ENCODE assay signal across 20 cellular contexts in genomic region chr1:30312226-30312625, GRCh38.
"Had no signal": no experiment of that assay in that cellular context is flagged by ENCODE, and none has a peak within 500 bp of the region (broad histone marks: within the 10 kb centered on the region; RNA-seq: fewer than 3 reads in every experiment).

No MANE protein-coding gene starts in this region.

- DNase-seq: activated B cell treated with CpG ODN at 0.5 μM for 24 hours; activated CD4-positive, alpha-beta T cell treated with anti-CD3 and anti-CD28 coated beads for 4 hours; activated CD8-positive, alpha-beta T cell treated with anti-CD3 and anti-CD28 coated beads for 36 hours; activated effector memory CD4-positive, alpha-beta T cell treated with Interleukin-2 at 50 U/mL for 16 hours; activated naive CD4-positive, alpha-beta T cell treated with anti-CD3 and anti-CD28 coated beads for 36 hours; activated naive CD8-positive, alpha-beta T cell treated with anti-CD3 and anti-CD28 coated beads, Interleukin-2, amount 10 ng/mL, durations not matched to agents 7 days and 5 days; activated T-cell treated with anti-CD3 and anti-CD28 coated beads, Interleukin-2, amount 50 U/mL, for 72 hours; amniotic stem cell; cortex of kidney; heart right ventricle; lower lobe of right lung; mesendoderm; mucosa of descending colon; occipital lobe; stimulated activated CD4-positive, alpha-beta T cell treated with anti-CD3 and anti-CD28 coated beads, Interleukin-4, amount 100 ng/mL, for 4 hours; T-helper 9 cell; trophoblast cell had no signal

- ATAC-seq: activated CD8-positive, alpha-beta T cell treated with anti-CD3 and anti-CD28 coated beads for 36 hours; activated T-cell treated with anti-CD3 and anti-CD28 coated beads, Interleukin-2, amount 50 U/mL, for 72 hours; heart right ventricle; lower lobe of right lung; mucosa of descending colon had no signal

- H3K27ac ChIP-seq: breast epithelium, epithelial cell of prostate, heart right ventricle, lower lobe of right lung had no signal

- FAIRE-seq: keratinocyte had no signal

- H3K4me3 ChIP-seq: breast epithelium, heart right ventricle, lower lobe of right lung, mucosa of descending colon had no signal

- H3K36me3 ChIP-seq: breast epithelium, heart right ventricle, lower lobe of right lung had no signal

- H3K4me1 ChIP-seq: breast epithelium, heart right ventricle, lower lobe of right lung had no signal

- H3K9me3 ChIP-seq: breast epithelium, lower lobe of right lung, mucosa of descending colon had no signal
